24 cellular contexts compared by ENCODE assay signal in genomic region chr12:12281134-12281533, GRCh38. TPM values are rescaled to one million over a fixed set of nuclear protein-coding genes. Genes with fewer than 3 reads are reported as not detected.
"Had no signal": no experiment of that assay in that cellular context is flagged by ENCODE, and none has a peak within 500 bp of the region (broad histone marks: within the 10 kb centered on the region; RNA-seq: fewer than 3 reads in every experiment).

No MANE protein-coding gene starts in this region.

- DNase-seq: KBM-7; MG63; NCI-H1092; NCI-H1105 treated with DMSO at 0.1 percent for 48 hours; NCI-H1417 treated with DMSO at 0.1 percent for 48 hours; NCI-H146; NCI-H1694 treated with DMSO at 0.1 percent for 48 hours; NCI-H1930; NCI-H2081; NCI-H2107; NCI-H2227 treated with DMSO at 0.1 percent for 48 hours; NCI-H524; NCI-H526 treated with DMSO at 0.1 percent for 48 hours; NCI-H774; NK-92 treated with Interleukin-12 subunit alpha and Interleukin-12 subunit beta, amount 100 ng/mL, for 24 hours; PC-3; SHP77; T-helper 1 cell had no signal

- H3K4me3 ChIP-seq: MG63 had no signal

- H3K27me3 ChIP-seq: MG63 had no signal

- ATAC-seq: Panc1, PC-3, SK-N-SH treated with all-trans-retinoic acid at 6 μM for 48 hours had no signal

- FAIRE-seq: HTR-8/SVneo had no signal

- H3K36me3 ChIP-seq: MG63 had no signal

- H3K27ac ChIP-seq: HL-60, RWPE1 had no signal

RNA-seq across cellular contexts. Expression of gene LRP6, which starts 14.3 kb away (rescaled TPM):
- polyA plus RNA-seq: IgD-negative memory B cell had no signal
